ENCODE assay signal across 1 cellular context in the genomic region with DNA sequence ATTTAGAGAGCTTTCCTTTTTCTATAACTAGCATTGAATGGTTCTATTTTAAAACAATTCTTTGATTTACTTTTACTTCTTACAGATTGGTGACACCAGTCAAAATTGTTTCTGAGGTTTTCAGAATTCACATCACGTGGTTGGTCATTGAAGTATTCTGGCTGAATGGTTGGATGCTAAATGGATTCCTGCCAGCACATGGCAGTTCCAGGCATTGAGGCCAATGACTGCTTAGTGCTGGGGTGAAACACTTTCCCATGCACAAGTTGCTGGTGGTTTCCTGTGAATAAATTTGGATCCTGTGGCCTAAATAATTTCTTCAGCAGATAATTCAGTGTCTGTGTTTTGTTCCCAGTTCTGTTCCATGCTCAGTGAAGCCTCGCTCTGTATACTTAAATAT.
TF ChIP-seq lines count a peak whose summit lies in the region.

No MANE protein-coding gene starts in this region.

TF ChIP-seq in H1, 55 proteins besides CTCF, POLR2A, EP300 and RAD21:
- peak; percentile 55 for TF ChIP-seq MAX (IDR thresholded peaks at IDR 0.05)
- TF ChIP-seq CEBPB (IDR thresholded peaks at IDR 0.05; ENCODE audit: low read depth, low read length), result no peak
